In genomic region chr1:40264354-40264781, GRCh38 we compare ENCODE assay signal across 1 cellular context.
TF ChIP-seq lines count a peak whose summit lies in the region.

No MANE protein-coding gene starts in this region.

TF ChIP-seq in SK-N-SH treated with all-trans-retinoic acid at 6 μM for 48 hours, 23 proteins besides CTCF, POLR2A, EP300 and RAD21 (continued from another document):
- TF ChIP-seq, protein P1, sequence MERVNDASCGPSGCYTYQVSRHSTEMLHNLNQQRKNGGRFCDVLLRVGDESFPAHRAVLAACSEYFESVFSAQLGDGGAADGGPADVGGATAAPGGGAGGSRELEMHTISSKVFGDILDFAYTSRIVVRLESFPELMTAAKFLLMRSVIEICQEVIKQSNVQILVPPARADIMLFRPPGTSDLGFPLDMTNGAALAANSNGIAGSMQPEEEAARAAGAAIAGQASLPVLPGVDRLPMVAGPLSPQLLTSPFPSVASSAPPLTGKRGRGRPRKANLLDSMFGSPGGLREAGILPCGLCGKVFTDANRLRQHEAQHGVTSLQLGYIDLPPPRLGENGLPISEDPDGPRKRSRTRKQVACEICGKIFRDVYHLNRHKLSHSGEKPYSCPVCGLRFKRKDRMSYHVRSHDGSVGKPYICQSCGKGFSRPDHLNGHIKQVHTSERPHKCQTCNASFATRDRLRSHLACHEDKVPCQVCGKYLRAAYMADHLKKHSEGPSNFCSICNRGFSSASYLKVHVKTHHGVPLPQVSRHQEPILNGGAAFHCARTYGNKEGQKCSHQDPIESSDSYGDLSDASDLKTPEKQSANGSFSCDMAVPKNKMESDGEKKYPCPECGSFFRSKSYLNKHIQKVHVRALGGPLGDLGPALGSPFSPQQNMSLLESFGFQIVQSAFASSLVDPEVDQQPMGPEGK (CRISPR knock-in tag; IDR thresholded peaks at IDR 0.05; ENCODE audit: borderline replicate concordance) = no peak
- TF ChIP-seq CSRNP3 (CRISPR knock-in tag; IDR thresholded peaks at IDR 0.05) = no peak
